Comparison of ENCODE assay signal across 8 cellular contexts in genomic region chr4:78656968-78657445, GRCh38.
DNase-seq lines count a peak whose midpoint lies in the region; ATAC-seq, FAIRE-seq and TF ChIP-seq lines count a peak whose summit lies in the region.

No MANE protein-coding gene starts in this region.

- TF ChIP-seq CTCF in Loucy (conservative IDR thresholded peaks at IDR 0.05; ENCODE audit: low read length): no peak
- no peak for TF ChIP-seq CTCF in GM12878 (IDR thresholded peaks at IDR 0.05 in 2 of 3, conservative IDR thresholded peaks at IDR 0.05 in 1 of 3; ENCODE audit: control insufficient read depth in 2 of 3, extremely low read depth in 1 of 3, insufficient read depth in 1 of 3, low read depth in 3 of 3, low read length in 3 of 3)
- no peak for TF ChIP-seq CTCF in MCF 10A (IDR thresholded peaks at IDR 0.05; ENCODE audit: unreplicated experiment)

- H3K27ac ChIP-seq in GM12878 (ENCODE audit: control insufficient read depth, insufficient read depth): peak overlapping the region; percentile 28; the same call in 1 of the 2 replicates

- peak; percentile 47 to 76; a peak in 2 of 4 replicates for TF ChIP-seq EP300 in GM12878 (IDR thresholded peaks at IDR 0.05; ENCODE audit: borderline replicate concordance in 1 of 2, control insufficient read depth in 1 of 2, low read depth in 2 of 2, low read length in 2 of 2)

- H2AFZ ChIP-seq in Loucy (ENCODE audit: low read length): peak overlapping the region; percentile 47
- H2AFZ ChIP-seq in GM12878 (ENCODE audit: control insufficient read depth, low read depth, low read length): peak overlapping the region; percentile 56

- peaks cover 20% of the 10 kb centered on the region for H3F3A ChIP-seq in Loucy (ENCODE audit: low read depth)

- TF ChIP-seq RAD21 in GM12878 (IDR thresholded peaks at IDR 0.05; ENCODE audit: insufficient read depth, low read depth, low read length): 0 out of 2 replicates have a peak, but pooled peaks have one; percentile 7

- in situ Hi-C loops in GM12878 (cut with MboI): no loop called here

- peak overlapping the region; percentile 82 for H3K4me2 ChIP-seq in Loucy (ENCODE audit: low read depth, low read length, poor library complexity, severe bottlenecking)
- peak overlapping the region; percentile 78 for H3K4me2 ChIP-seq in GM12878 (ENCODE audit: control insufficient read depth, insufficient read depth)

- SMC1A ChIA-PET in GM12878 (lab: Charles Lee; ENCODE audit: uncharacterized antibody, unreplicated experiment): interaction anchor here (0.6 to 6.9 kb wide), 9 partner anchors 9 to 109 kb away, joined by 3 to 79 read pairs (median 6); no protein-coding TSS in a partner anchor

- H3K4me3 Mint-ChIP-seq in MCF 10A (ENCODE audit: unreplicated experiment): no peak overlapping the region

- RAD21 ChIA-PET in GM12878 (lab: Charles Lee; ENCODE audit: unreplicated experiment): interaction anchor here (0.6 to 3.0 kb wide), 10 partner anchors 11 to 207 kb away, joined by 3 to 14 read pairs (median 3); no protein-coding TSS in a partner anchor

- peaks cover 5% of the 10 kb centered on the region for H3K36me3 Mint-ChIP-seq in MCF 10A (ENCODE audit: insufficient read depth, unreplicated experiment)

- WGBS in GM12878 (ENCODE audit: insufficient coverage, insufficient replicate concordance, low lambda C conversion rate, missing lambda C conversion rate): under 1% methylated on average over 7 of the region's 7 CpGs

- peak; percentile 76 for FAIRE-seq in GM12878 (lab: Jason Lieb, UNC)

- intact Hi-C loops in GM12878 (cut with micrococcal nuclease; ENCODE audit: unreplicated experiment): no loop called here
- intact Hi-C loops in sciatic nerve (cut with DNase I): no loop called here
- intact Hi-C loops in MCF 10A (cut with micrococcal nuclease): no loop called here

- H3K36me3 ChIP-seq in Loucy (ENCODE audit: insufficient read depth, low read length) (no peaks in the 10 kb centered on the region), GM12878 (ENCODE audit: control insufficient read depth in 2 of 2, insufficient read depth in 2 of 2, low read length in 1 of 2) (no peaks in the 10 kb centered on the region)

- H3K9me3 ChIP-seq in Loucy (ENCODE audit: insufficient read depth, low read depth, low read length) (no peaks in the 10 kb centered on the region), GM12878 (replicated peaks; ENCODE audit: control insufficient read depth, insufficient read depth, low read length) (no peaks in the 10 kb centered on the region)

- H3K9me2 ChIP-seq in Loucy (replicated peaks; ENCODE audit: low read depth, low read length): no peaks in the 10 kb centered on the region

- CTCF ChIA-PET in GM12878 (lab: Yijun Ruan, JAX): interaction anchor here (0.6 to 1.7 kb wide), 6 partner anchors 12 to 697 kb away, joined by 3 to 7 read pairs (median 4); no protein-coding TSS in a partner anchor
- CTCF ChIA-PET in MCF 10A (lab: Yijun Ruan, JAX): interaction anchor here (0.6 kb wide), 1 partner anchor 224 kb away, joined by 3 read pairs; no protein-coding TSS in a partner anchor

- peaks cover 37% of the 10 kb centered on the region for H3K4me1 Mint-ChIP-seq in MCF 10A (ENCODE audit: insufficient read depth, unreplicated experiment)

- no TSS peak for BruUV-seq in GM12878 (replicated peaks; lab: Mats Ljungman, UMichigan)
- no TSS peak for BruUV-seq in MCF 10A (replicated peaks; lab: Mats Ljungman, UMichigan)

- ATAC-seq in GM19351 (IDR thresholded peaks at IDR 0.05; ENCODE audit: unreplicated experiment) (peak; percentile 42), GM12878 (peak; percentile 25), sciatic nerve (peak; percentile 42)

- peak overlapping the region; percentile 56 for H3K9ac ChIP-seq in Loucy (ENCODE audit: low read depth, low read length, poor library complexity, severe bottlenecking)
- H3K9ac ChIP-seq in GM12878 (ENCODE audit: control insufficient read depth, insufficient read depth, low read length): no peak overlapping the region

- H3K27me3 ChIP-seq in Loucy (ENCODE audit: insufficient read depth, low read length, poor library complexity, severe bottlenecking) (no peaks in the 10 kb centered on the region), GM12878 (replicated peaks in 1 of 2; ENCODE audit: control insufficient read depth in 2 of 2, insufficient read depth in 2 of 2, low read length in 1 of 2) (no peaks in the 10 kb centered on the region)

- H3K27ac Mint-ChIP-seq in MCF 10A (ENCODE audit: low read depth, unreplicated experiment): no peak overlapping the region

- DNase-seq in GM12878 (ENCODE audit: low read depth, low spot score) (no peak), sciatic nerve (ENCODE audit: low spot score) (no peak), NCI-H2227 (lab: John Stamatoyannopoulos, UW; ENCODE audit: unreplicated experiment) (no peak), NCI-H82 (lab: John Stamatoyannopoulos, UW) (no peak), MCF 10A (ENCODE audit: unreplicated experiment) (no peak)
- DNase-seq in activated effector memory CD4-positive, alpha-beta T cell treated with anti-CD3 and anti-CD28 coated beads, Interleukin-2, amount 50 U/mL, for 16 hours: no peak

- no peaks in the 10 kb centered on the region for H3K9me3 Mint-ChIP-seq in MCF 10A (ENCODE audit: unreplicated experiment)

- TF ChIP-seq POLR2A in GM12878 (IDR thresholded peaks at IDR 0.05; ENCODE audit: low read depth, low read length): no peak

- no peaks in the 10 kb centered on the region for H3K79me2 ChIP-seq in Loucy (ENCODE audit: insufficient read depth, low read length)
- no peaks in the 10 kb centered on the region for H3K79me2 ChIP-seq in GM12878 (ENCODE audit: control insufficient read depth, insufficient read depth, low read length)

- H3K27me3 Mint-ChIP-seq in MCF 10A (ENCODE audit: insufficient read depth, unreplicated experiment): no peaks in the 10 kb centered on the region

- POLR2A ChIA-PET in GM12878 (lab: Charles Lee): interaction anchor here (1.0 to 1.6 kb wide), 2 partner anchors 10 to 121 kb away, joined by 3 to 4 read pairs; no protein-coding TSS in a partner anchor
- POLR2A ChIA-PET in MCF 10A (lab: Yijun Ruan, JAX): no interaction called here

- H4K20me1 ChIP-seq in Loucy (ENCODE audit: insufficient read depth, low read length, poor library complexity, severe bottlenecking): no peaks in the 10 kb centered on the region
- H4K20me1 ChIP-seq in GM12878 (ENCODE audit: control insufficient read depth, insufficient read depth): no peaks in the 10 kb centered on the region

- peak overlapping the region; percentile 63 for H3K4me3 ChIP-seq in Loucy (ENCODE audit: low read length, poor library complexity, severe bottlenecking)
- H3K4me3 ChIP-seq in GM12878: peak overlapping the region; percentile 39

- H3K4me1 ChIP-seq in Loucy (ENCODE audit: insufficient read depth, low read length, poor library complexity, severe bottlenecking) (peaks cover 67% of the 10 kb centered on the region), GM12878 (ENCODE audit: control insufficient read depth, insufficient read depth, low read length) (peaks cover 34% of the 10 kb centered on the region)

TF ChIP-seq in GM12878, 131 proteins besides CTCF, POLR2A, EP300 and RAD21 (continues in another document):
- TF ChIP-seq SPI1 (IDR thresholded peaks at IDR 0.05; ENCODE audit: borderline replicate concordance, insufficient read depth, low read depth, low read length) (peak; percentile 16; the same call in 1 of the 2 replicates), MYC (IDR thresholded peaks at IDR 0.05; ENCODE audit: insufficient read depth, insufficient read length, insufficient replicate concordance, low read length, severe bottlenecking) (no peak), HDAC6 (IDR thresholded peaks at IDR 0.05; ENCODE audit: unreplicated experiment) (no peak), POU2F2 (IDR thresholded peaks at IDR 0.05; ENCODE audit: borderline replicate concordance, low read depth, low read length) (0 out of 3 replicates have a peak, but pooled peaks have one; percentile 36), EED (IDR thresholded peaks at IDR 0.05; ENCODE audit: low read depth) (peak; percentile 88), MTA3 (IDR thresholded peaks at IDR 0.05; ENCODE audit: borderline replicate concordance, low read length) (peak; percentile 83; the same call in 1 of the 2 replicates), NFXL1 (IDR thresholded peaks at IDR 0.05; ENCODE audit: borderline replicate concordance) (no peak), CREB1 (IDR thresholded peaks at IDR 0.05; ENCODE audit: low read depth) (0 out of 2 replicates have a peak, but pooled peaks have one; percentile 49), STAT1 (conservative IDR thresholded peaks at IDR 0.05) (no peak), NR2C2 (IDR thresholded peaks at IDR 0.05; ENCODE audit: borderline replicate concordance, control insufficient read depth, insufficient read length, low read depth) (no peak), ATF3 (IDR thresholded peaks at IDR 0.05; ENCODE audit: borderline replicate concordance, extremely low read depth, low read depth, low read length) (no peak), ETV6 (conservative IDR thresholded peaks at IDR 0.05 in 1 of 2, IDR thresholded peaks at IDR 0.05 in 1 of 2; ENCODE audit: borderline replicate concordance in 1 of 2, low read depth in 1 of 2) (peak in 1 of 2 experiments; percentile 66; a peak in 1 of 4 replicates), POLR2AphosphoS2 (IDR thresholded peaks at IDR 0.05; ENCODE audit: low read depth, low read length) (no peak), MEF2B (IDR thresholded peaks at IDR 0.05; ENCODE audit: partially characterized antibody, poor library complexity, severe bottlenecking) (peak; percentile 46), RAD51 (IDR thresholded peaks at IDR 0.05) (no peak)
- TF ChIP-seq, protein P1, sequence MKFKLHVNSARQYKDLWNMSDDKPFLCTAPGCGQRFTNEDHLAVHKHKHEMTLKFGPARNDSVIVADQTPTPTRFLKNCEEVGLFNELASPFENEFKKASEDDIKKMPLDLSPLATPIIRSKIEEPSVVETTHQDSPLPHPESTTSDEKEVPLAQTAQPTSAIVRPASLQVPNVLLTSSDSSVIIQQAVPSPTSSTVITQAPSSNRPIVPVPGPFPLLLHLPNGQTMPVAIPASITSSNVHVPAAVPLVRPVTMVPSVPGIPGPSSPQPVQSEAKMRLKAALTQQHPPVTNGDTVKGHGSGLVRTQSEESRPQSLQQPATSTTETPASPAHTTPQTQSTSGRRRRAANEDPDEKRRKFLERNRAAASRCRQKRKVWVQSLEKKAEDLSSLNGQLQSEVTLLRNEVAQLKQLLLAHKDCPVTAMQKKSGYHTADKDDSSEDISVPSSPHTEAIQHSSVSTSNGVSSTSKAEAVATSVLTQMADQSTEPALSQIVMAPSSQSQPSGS (IDR thresholded peaks at IDR 0.05; ENCODE audit: low read length): peak; percentile 85
